In genomic region chr11:118005224-118006152, GRCh38 we compare ENCODE assay signal across 1 cellular context.
TF ChIP-seq lines count a peak whose summit lies in the region.

No MANE protein-coding gene starts in this region.

TF ChIP-seq in K562, 482 proteins besides CTCF, POLR2A, EP300 and RAD21 (continued from another document and continues in another):
- TF ChIP-seq HMBOX1 (IDR thresholded peaks at IDR 0.05) (peak; percentile 44; the same call in 1 of the 2 replicates), RBBP5 (IDR thresholded peaks at IDR 0.05; ENCODE audit: borderline replicate concordance, insufficient read depth, low read length, poor library complexity, severe bottlenecking) (no peak), PTTG1 (tag; IDR thresholded peaks at IDR 0.05; ENCODE audit: low read depth) (no peak), ZNF253 (CRISPR knock-in tag; conservative IDR thresholded peaks at IDR 0.05) (no peak), ZNF134 (CRISPR knock-in tag; conservative IDR thresholded peaks at IDR 0.05) (no peak), ZMIZ1 (IDR thresholded peaks at IDR 0.05; ENCODE audit: low read depth in 2 of 2, low read length in 2 of 2) (0 out of 4 replicates have a peak, but pooled peaks of 1 of the 2 experiments have one; percentile 28), COPS2 (conservative IDR thresholded peaks at IDR 0.05) (no peak), CREM (IDR thresholded peaks at IDR 0.05; ENCODE audit: low read depth) (peak; percentile 22; the same call in 1 of the 2 replicates), POLR2AphosphoS5 (IDR thresholded peaks at IDR 0.05; ENCODE audit: control insufficient read depth, insufficient read depth, low read depth, low read length) (peak; percentile 54; the same call in 1 of the 2 replicates), HMG20B (CRISPR knock-in tag; IDR thresholded peaks at IDR 0.05) (no peak), ZNF445 (CRISPR knock-in tag; IDR thresholded peaks at IDR 0.05; ENCODE audit: low read depth) (no peak), FOSL1 (tag; conservative IDR thresholded peaks at IDR 0.05) (peak; percentile 65), CBX3 (IDR thresholded peaks at IDR 0.05; ENCODE audit: borderline replicate concordance in 1 of 2, low read length in 2 of 2) (peak in 1 of 2 experiments; percentile 37; a peak in 1 of 3 replicates), MEF2A (IDR thresholded peaks at IDR 0.05; ENCODE audit: control insufficient read depth, low read depth, low read length) (no peak), FOXP4 (CRISPR knock-in tag; IDR thresholded peaks at IDR 0.05; ENCODE audit: borderline replicate concordance) (no peak), ZNF384 (IDR thresholded peaks at IDR 0.05; ENCODE audit: low read depth, low read length) (no peak), ZNF589 (CRISPR knock-in tag; IDR thresholded peaks at IDR 0.05; ENCODE audit: low read depth) (no peak), SMC3 (conservative IDR thresholded peaks at IDR 0.05; ENCODE audit: insufficient read depth, low read depth, low read length) (no peak), MLX (CRISPR knock-in tag; conservative IDR thresholded peaks at IDR 0.05) (no peak), RHOXF2B (CRISPR knock-in tag; conservative IDR thresholded peaks at IDR 0.05) (no peak), PATZ1 (CRISPR knock-in tag; IDR thresholded peaks at IDR 0.05; ENCODE audit: borderline replicate concordance) (no peak), CHAMP1 (IDR thresholded peaks at IDR 0.05) (no peak), SAFB (IDR thresholded peaks at IDR 0.05; ENCODE audit: borderline replicate concordance, low read depth, low read length) (no peak), GABPA (tag; conservative IDR thresholded peaks at IDR 0.05; ENCODE audit: low read depth) (no peak), ESRRA (IDR thresholded peaks at IDR 0.05; ENCODE audit: borderline replicate concordance, low read depth) (no peak), SRSF9 (IDR thresholded peaks at IDR 0.05; ENCODE audit: borderline replicate concordance, low read depth, low read length) (no peak), FOXO4 (CRISPR knock-in tag; IDR thresholded peaks at IDR 0.05) (no peak), NONO (IDR thresholded peaks at IDR 0.05; ENCODE audit: low read depth in 2 of 2, low read length in 1 of 2) (no peak), STAT5A (IDR thresholded peaks at IDR 0.05; ENCODE audit: borderline replicate concordance, low read length) (no peak), BRCA1 (IDR thresholded peaks at IDR 0.05) (no peak), BRCA1 (CRISPR knock-in tag; IDR thresholded peaks at IDR 0.05) (no peak), HDAC6 (IDR thresholded peaks at IDR 0.05; ENCODE audit: low read depth, low read length) (no peak), ZNF24 (IDR thresholded peaks at IDR 0.05) (no peak), ETV1 (tag; conservative IDR thresholded peaks at IDR 0.05; ENCODE audit: low read depth) (no peak), NR1H2 (CRISPR knock-in tag; IDR thresholded peaks at IDR 0.05) (no peak), ZNF316 (IDR thresholded peaks at IDR 0.05) (peak; percentile 40; the same call in 1 of the 2 replicates), PML (IDR thresholded peaks at IDR 0.05; ENCODE audit: low read length) (no peak)
- TF ChIP-seq, protein P1, sequence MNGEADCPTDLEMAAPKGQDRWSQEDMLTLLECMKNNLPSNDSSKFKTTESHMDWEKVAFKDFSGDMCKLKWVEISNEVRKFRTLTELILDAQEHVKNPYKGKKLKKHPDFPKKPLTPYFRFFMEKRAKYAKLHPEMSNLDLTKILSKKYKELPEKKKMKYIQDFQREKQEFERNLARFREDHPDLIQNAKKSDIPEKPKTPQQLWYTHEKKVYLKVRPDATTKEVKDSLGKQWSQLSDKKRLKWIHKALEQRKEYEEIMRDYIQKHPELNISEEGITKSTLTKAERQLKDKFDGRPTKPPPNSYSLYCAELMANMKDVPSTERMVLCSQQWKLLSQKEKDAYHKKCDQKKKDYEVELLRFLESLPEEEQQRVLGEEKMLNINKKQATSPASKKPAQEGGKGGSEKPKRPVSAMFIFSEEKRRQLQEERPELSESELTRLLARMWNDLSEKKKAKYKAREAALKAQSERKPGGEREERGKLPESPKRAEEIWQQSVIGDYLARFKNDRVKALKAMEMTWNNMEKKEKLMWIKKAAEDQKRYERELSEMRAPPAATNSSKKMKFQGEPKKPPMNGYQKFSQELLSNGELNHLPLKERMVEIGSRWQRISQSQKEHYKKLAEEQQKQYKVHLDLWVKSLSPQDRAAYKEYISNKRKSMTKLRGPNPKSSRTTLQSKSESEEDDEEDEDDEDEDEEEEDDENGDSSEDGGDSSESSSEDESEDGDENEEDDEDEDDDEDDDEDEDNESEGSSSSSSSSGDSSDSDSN (IDR thresholded peaks at IDR 0.05; ENCODE audit: borderline replicate concordance in 1 of 2, low read depth in 2 of 2, low read length in 2 of 2), result no peak
- TF ChIP-seq, protein P2, sequence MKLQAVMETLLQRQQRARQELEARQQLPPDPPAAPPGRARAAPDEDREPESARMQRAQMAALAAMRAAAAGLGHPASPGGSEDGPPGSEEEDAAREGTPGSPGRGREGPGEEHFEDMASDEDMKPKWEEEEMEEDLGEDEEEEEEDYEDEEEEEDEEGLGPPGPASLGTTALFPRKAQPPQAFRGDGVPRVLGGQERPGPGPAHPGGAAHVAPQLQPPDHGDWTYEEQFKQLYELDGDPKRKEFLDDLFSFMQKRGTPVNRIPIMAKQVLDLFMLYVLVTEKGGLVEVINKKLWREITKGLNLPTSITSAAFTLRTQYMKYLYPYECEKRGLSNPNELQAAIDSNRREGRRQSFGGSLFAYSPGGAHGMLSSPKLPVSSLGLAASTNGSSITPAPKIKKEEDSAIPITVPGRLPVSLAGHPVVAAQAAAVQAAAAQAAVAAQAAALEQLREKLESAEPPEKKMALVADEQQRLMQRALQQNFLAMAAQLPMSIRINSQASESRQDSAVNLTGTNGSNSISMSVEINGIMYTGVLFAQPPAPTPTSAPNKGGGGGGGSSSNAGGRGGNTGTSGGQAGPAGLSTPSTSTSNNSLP (IDR thresholded peaks at IDR 0.05; ENCODE audit: borderline replicate concordance, low read depth, low read length), result 0 out of 2 replicates have a peak, but pooled peaks have one; percentile 40
- TF ChIP-seq, protein P3, sequence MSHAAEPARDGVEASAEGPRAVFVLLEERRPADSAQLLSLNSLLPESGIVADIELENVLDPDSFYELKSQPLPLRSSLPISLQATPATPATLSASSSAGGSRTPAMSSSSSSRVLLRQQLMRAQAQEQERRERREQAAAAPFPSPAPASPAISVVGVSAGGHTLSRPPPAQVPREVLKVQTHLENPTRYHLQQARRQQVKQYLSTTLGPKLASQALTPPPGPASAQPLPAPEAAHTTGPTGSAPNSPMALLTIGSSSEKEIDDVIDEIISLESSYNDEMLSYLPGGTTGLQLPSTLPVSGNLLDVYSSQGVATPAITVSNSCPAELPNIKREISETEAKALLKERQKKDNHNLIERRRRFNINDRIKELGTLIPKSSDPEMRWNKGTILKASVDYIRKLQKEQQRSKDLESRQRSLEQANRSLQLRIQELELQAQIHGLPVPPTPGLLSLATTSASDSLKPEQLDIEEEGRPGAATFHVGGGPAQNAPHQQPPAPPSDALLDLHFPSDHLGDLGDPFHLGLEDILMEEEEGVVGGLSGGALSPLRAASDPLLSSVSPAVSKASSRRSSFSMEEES (CRISPR knock-in tag; IDR thresholded peaks at IDR 0.05), result no peak
